ENCODE assay signal across 8 cellular contexts in genomic region chr16:87780385-87780989, GRCh38. TPM values are rescaled to one million over a fixed set of nuclear protein-coding genes. Genes with fewer than 3 reads are reported as not detected.
DNase-seq lines count a peak whose midpoint lies in the region; ATAC-seq, FAIRE-seq and TF ChIP-seq lines count a peak whose summit lies in the region.

No MANE protein-coding gene starts in this region.

- H3K27ac ChIP-seq in A549 (peak overlapping the region; percentile 96), OCI-LY1 (ENCODE audit: low read depth, low read length, poor library complexity, severe bottlenecking) (peak overlapping the region; percentile 93), lower lobe of right lung (no peak overlapping the region)

- H3K36me3 ChIP-seq in OCI-LY1 (ENCODE audit: insufficient read depth, low read length) (no peaks in the 10 kb centered on the region), lower lobe of right lung (no peaks in the 10 kb centered on the region)

- no peaks in the 10 kb centered on the region for H3K27me3 Mint-ChIP-seq in activated T-helper 17 cell treated with anti-CD3 and anti-CD28 coated beads, Interleukin-2, amount 50 U/mL, for 72 hours

- TF ChIP-seq CTCF in A549 (IDR thresholded peaks at IDR 0.05) (no peak), OCI-LY1 (IDR thresholded peaks at IDR 0.05; ENCODE audit: low read length) (peak; percentile 42; the same call in 1 of the 2 replicates), lower lobe of right lung (IDR thresholded peaks at IDR 0.05) (no peak)

- H3K9me3 ChIP-seq in A549 (no peaks in the 10 kb centered on the region), OCI-LY1 (ENCODE audit: low read length) (no peaks in the 10 kb centered on the region), lower lobe of right lung (no peaks in the 10 kb centered on the region)

- no peaks in the 10 kb centered on the region for H3K9me3 Mint-ChIP-seq in activated T-helper 17 cell treated with anti-CD3 and anti-CD28 coated beads, Interleukin-2, amount 50 U/mL, for 72 hours

- 92% methylated on average over 10 of the region's 10 CpGs for WGBS in A549 (ENCODE audit: missing lambda C conversion rate)

- peaks cover 14% of the 10 kb centered on the region for H3K4me1 Mint-ChIP-seq in activated T-helper 17 cell treated with anti-CD3 and anti-CD28 coated beads, Interleukin-2, amount 50 U/mL, for 72 hours

- no peak for DNase-seq in A549 (ENCODE audit: low read depth in 1 of 2, low spot score in 1 of 2)
- peak; percentile 27 for DNase-seq in GM19238 (ENCODE audit: insufficient read length, low spot score)
- peak; percentile 81 for DNase-seq in lower lobe of right lung
- peak; percentile 68 for DNase-seq in urothelium cell line (ENCODE audit: low spot score)
- DNase-seq in AG08396 (ENCODE audit: low spot score) = no peak
- no peak for DNase-seq in NCI-H187 treated with DMSO at 0.1 percent for 48 hours (lab: John Stamatoyannopoulos, UW)

- H3K4me2 ChIP-seq in A549 (no peak overlapping the region; the same call in 2 of the 3 replicates), OCI-LY1 (ENCODE audit: low read length) (peak overlapping the region; percentile 32; the same call in 1 of the 2 replicates)

- H3K4me3 ChIP-seq in A549 (no peak overlapping the region), OCI-LY1 (ENCODE audit: low read depth, low read length, poor library complexity, severe bottlenecking) (no peak overlapping the region), lower lobe of right lung (no peak overlapping the region)

- FAIRE-seq in A549 (lab: Jason Lieb, UNC) = no peak
- FAIRE-seq in urothelium cell line (lab: Jason Lieb, UNC) = no peak

- no peaks in the 10 kb centered on the region for H3F3A ChIP-seq in OCI-LY1 (ENCODE audit: insufficient read depth, low read length)

- TF ChIP-seq RAD21 in A549 (conservative IDR thresholded peaks at IDR 0.05 in 1 of 2, IDR thresholded peaks at IDR 0.05 in 1 of 2) = no peak

- CTCF ChIA-PET in A549 (lab: Yijun Ruan, JAX) = interaction anchor here (0.7 to 8.2 kb wide), 11 partner anchors 12 to 129 kb away, joined by 3 to 417 read pairs (median 37); partner anchors contain the start of genes KLHDC4 and SLC7A5

- intact Hi-C loops in lower lobe of right lung (cut with DNase I) = no loop called here

- POLR2A ChIA-PET in A549 (lab: Yijun Ruan, JAX) = interaction anchor here (1.2 to 2.3 kb wide), 3 partner anchors 10 to 91 kb away, joined by 3 to 23 read pairs (median 4); no protein-coding TSS in a partner anchor

- peaks cover 51% of the 10 kb centered on the region for H3K4me1 ChIP-seq in A549
- H3K4me1 ChIP-seq in OCI-LY1 (ENCODE audit: insufficient read depth, low read length, severe bottlenecking) = peaks cover 68% of the 10 kb centered on the region
- H3K4me1 ChIP-seq in lower lobe of right lung = peaks cover 39% of the 10 kb centered on the region

- TF ChIP-seq EP300 in A549 (IDR thresholded peaks at IDR 0.05) = no peak

- H3K79me2 ChIP-seq in OCI-LY1 (ENCODE audit: insufficient read depth, low read length) = no peaks in the 10 kb centered on the region

- no peak overlapping the region for H2AFZ ChIP-seq in OCI-LY1 (ENCODE audit: low read length)

- ATAC-seq in A549 (no peak), lower lobe of right lung (peak; percentile 45 to 48)
- ATAC-seq in activated T-helper 17 cell treated with anti-CD3 and anti-CD28 coated beads, Interleukin-2, amount 50 U/mL, for 72 hours (replicated peaks) = peak; percentile 52

- peak overlapping the region; percentile 89 for H3K27ac Mint-ChIP-seq in activated T-helper 17 cell treated with anti-CD3 and anti-CD28 coated beads, Interleukin-2, amount 50 U/mL, for 72 hours

- no peaks in the 10 kb centered on the region for H3K9me2 ChIP-seq in OCI-LY1 (ENCODE audit: low read depth, low read length)

- no peaks in the 10 kb centered on the region for H3K27me3 ChIP-seq in OCI-LY1 (ENCODE audit: insufficient read depth, low read length)
- H3K27me3 ChIP-seq in lower lobe of right lung (ENCODE audit: low read depth) = peaks cover 6% of the 10 kb centered on the region

- no peak for TF ChIP-seq POLR2A in A549 (IDR thresholded peaks at IDR 0.05; ENCODE audit: low read length)

- H3K4me3 Mint-ChIP-seq in activated T-helper 17 cell treated with anti-CD3 and anti-CD28 coated beads, Interleukin-2, amount 50 U/mL, for 72 hours = peak overlapping the region; percentile 83

- H3K36me3 Mint-ChIP-seq in activated T-helper 17 cell treated with anti-CD3 and anti-CD28 coated beads, Interleukin-2, amount 50 U/mL, for 72 hours (ENCODE audit: low read depth) = no peaks in the 10 kb centered on the region

- H4K20me1 ChIP-seq in OCI-LY1 (ENCODE audit: insufficient read depth, low read length) = no peaks in the 10 kb centered on the region

- peak overlapping the region; percentile 32; the same call in 1 of the 2 replicates for H3K9ac ChIP-seq in OCI-LY1 (ENCODE audit: low read length)

TF ChIP-seq in A549, 52 proteins besides CTCF, POLR2A, EP300 and RAD21:
- no peak for TF ChIP-seq MYC (IDR thresholded peaks at IDR 0.05; ENCODE audit: borderline replicate concordance, low read length)
- no peak for TF ChIP-seq PHF8 (IDR thresholded peaks at IDR 0.05; ENCODE audit: borderline replicate concordance, low read depth)
- TF ChIP-seq JUNB (IDR thresholded peaks at IDR 0.05) = no peak

RNA-seq across cellular contexts. Expression of gene KLHDC4, which starts 14.7 kb away (rescaled TPM):
- 22.6 and 25.9 TPM in 2 replicates for polyA plus RNA-seq in A549 (2011; rRNA removed)
- 49.9 and 55.6 TPM in 2 replicates for polyA plus RNA-seq in A549 (2012; cell fraction: cytosol; rRNA removed)
- 197 and 201 TPM in 2 replicates for polyA plus RNA-seq in A549 (2012; cell fraction: nucleus; rRNA removed)
- polyA plus RNA-seq in A549 (2017; fragmentation: RNase III; extraction: RNeasy Plus Mini Kit Qiagen cat#74134 plus additional on column Dnase treatment) = 34.8 to 38.2 TPM (median 37.2 TPM) in 3 replicates
- polyA minus RNA-seq in A549 (2011; rRNA and poly(A)+ RNA removed) = 30.0 and 33.8 TPM in 2 replicates
- total RNA-seq in activated T-helper 17 cell treated with anti-CD3 and anti-CD28 coated beads, Interleukin-2, amount 50 U/mL, for 72 hours = 100 to 1,000 TPM in 1 of 2 donors, 10 to 100 TPM in 1; 57.8 to 110 TPM
- 33.9 TPM for total RNA-seq in lower lobe of right lung

Comparison
In these comparisons a context has a peak if more than half of its experiments do, and no peak if none do; other contexts are left out.
1. ATAC-seq: peak in activated T-helper 17 cell treated with anti-CD3 and anti-CD28 coated beads, Interleukin-2, amount 50 U/mL, for 72 hours (single experiment) and lower lobe of right lung (2 of 2); none in A549 (0 of 2).
2. DNase-seq: peak in GM19238 (single experiment), lower lobe of right lung (single experiment) and urothelium cell line (single experiment); none in A549 (0 of 2), AG08396 (single experiment) and NCI-H187 treated with DMSO at 0.1 percent for 48 hours (single experiment).